26 cellular contexts compared by ENCODE assay signal in the genomic region with DNA sequence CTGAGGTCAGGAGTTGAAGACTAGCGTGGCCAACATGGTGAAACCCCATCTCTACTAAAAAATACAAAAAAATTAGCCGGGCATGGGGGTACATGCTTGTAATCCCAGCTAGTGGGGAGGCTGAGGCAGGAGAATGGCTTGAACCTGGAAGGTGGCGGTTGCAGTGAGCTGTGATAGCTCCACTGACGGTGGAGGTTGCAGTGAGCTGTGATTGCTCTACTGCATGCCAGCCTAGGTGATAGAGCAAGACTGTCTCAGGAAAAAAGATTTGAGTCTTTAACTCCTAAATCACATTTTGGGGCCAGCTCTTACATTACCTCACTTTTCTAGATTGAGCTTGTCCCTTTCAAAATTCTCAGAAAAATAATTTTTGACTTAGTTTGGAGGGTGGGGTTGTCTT.
"Had no signal": no experiment of that assay in that cellular context is flagged by ENCODE, and none has a peak within 500 bp of the region (broad histone marks: within the 10 kb centered on the region; RNA-seq: fewer than 3 reads in every experiment).

No MANE protein-coding gene starts in this region.

- H3K9me3 Mint-ChIP-seq: activated B cell treated with CpG ODN at 0.5 μM for 24 hours; activated T-cell treated with anti-CD3 and anti-CD28 coated beads, Interleukin-2, amount 50 U/mL, for 24 hours; activated T-helper 17 cell treated with anti-CD3 and anti-CD28 coated beads, Interleukin-2, amount 50 U/mL, for 72 hours; central memory CD8-positive, alpha-beta T cell; natural killer cell had no signal

- H3K27ac ChIP-seq: adrenal gland, epithelial cell of prostate, lower lobe of right lung had no signal

- DNase-seq: activated B cell treated with CpG ODN at 0.5 μM for 24 hours; activated CD4-positive, alpha-beta T cell treated with anti-CD3 and anti-CD28 coated beads for 36 hours; activated CD4-positive, alpha-beta T cell treated with anti-CD3 and anti-CD28 coated beads, Interleukin-2, amount 50 U/mL, for 4 hours; activated CD8-positive, alpha-beta memory T cell treated with anti-CD3 and anti-CD28 coated beads for 24 hours; activated CD8-positive, alpha-beta memory T cell treated with anti-CD3 and anti-CD28 coated beads, Interleukin-2, amount 50 U/mL, for 4 hours; activated naive CD4-positive, alpha-beta T cell; activated T-cell treated with anti-CD3 and anti-CD28 coated beads, Interleukin-2, amount 50 U/mL, for 24 hours; adrenal gland; colonic mucosa; heart right ventricle; kidney; lower lobe of right lung; natural killer cell; retina; stimulated activated CD4-positive, alpha-beta T cell treated with anti-CD3 and anti-CD28 coated beads, Interleukin-4, amount 100 ng/mL, for 24 hours; stimulated activated naive CD8-positive, alpha-beta T cell treated with anti-CD3 and anti-CD28 coated beads, Interleukin-15, Interleukin-2, amounts not matched to agents 100 U/mL and 50 U/mL, for 24 hours; substantia nigra; T-helper 1 cell had no signal

- H3K27me3 Mint-ChIP-seq: activated B cell treated with CpG ODN at 0.5 μM for 24 hours; activated CD4-positive, alpha-beta T cell treated with anti-CD3 and anti-CD28 coated beads for 36 hours; activated naive CD8-positive, alpha-beta T cell; activated T-cell treated with anti-CD3 and anti-CD28 coated beads, Interleukin-2, amount 50 U/mL, for 24 hours; activated T-helper 17 cell treated with anti-CD3 and anti-CD28 coated beads, Interleukin-2, amount 50 U/mL, for 72 hours; central memory CD8-positive, alpha-beta T cell; progenitor cell of endocrine pancreas had no signal

- H3K27ac Mint-ChIP-seq: activated B cell treated with CpG ODN at 0.5 μM for 24 hours; activated CD4-positive, alpha-beta T cell treated with anti-CD3 and anti-CD28 coated beads for 36 hours; activated naive CD8-positive, alpha-beta T cell; activated T-cell treated with anti-CD3 and anti-CD28 coated beads, Interleukin-2, amount 50 U/mL, for 24 hours; activated T-helper 17 cell treated with anti-CD3 and anti-CD28 coated beads, Interleukin-2, amount 50 U/mL, for 72 hours had no signal

- H3K36me3 Mint-ChIP-seq: natural killer cell had no signal

- H3K4me3 ChIP-seq: adrenal gland, breast epithelium, heart right ventricle, lower lobe of right lung, tibial nerve had no signal

- H3K27me3 ChIP-seq: adrenal gland, breast epithelium, colonic mucosa, heart right ventricle, tibial nerve had no signal

- H3K36me3 ChIP-seq: adrenal gland, breast epithelium, colonic mucosa, lower lobe of right lung, tibial nerve had no signal

- H3K4me3 Mint-ChIP-seq: activated B cell treated with CpG ODN at 0.5 μM for 24 hours; activated CD4-positive, alpha-beta T cell treated with anti-CD3 and anti-CD28 coated beads for 36 hours; activated naive CD8-positive, alpha-beta T cell; activated T-cell treated with anti-CD3 and anti-CD28 coated beads, Interleukin-2, amount 50 U/mL, for 24 hours; activated T-helper 17 cell treated with anti-CD3 and anti-CD28 coated beads, Interleukin-2, amount 50 U/mL, for 72 hours; central memory CD8-positive, alpha-beta T cell; natural killer cell had no signal

- ATAC-seq: activated CD4-positive, alpha-beta T cell treated with anti-CD3 and anti-CD28 coated beads for 36 hours; activated T-helper 17 cell treated with anti-CD3 and anti-CD28 coated beads, Interleukin-2, amount 50 U/mL, for 72 hours; heart right ventricle; left lobe of liver; lower lobe of right lung; natural killer cell; stimulated activated naive CD8-positive, alpha-beta T cell treated with anti-CD3 and anti-CD28 coated beads, Interleukin-15, Interleukin-2, amounts not matched to agents 100 U/mL and 50 U/mL, for 24 hours had no signal
